8 cellular contexts compared by ENCODE assay signal in the genomic region with DNA sequence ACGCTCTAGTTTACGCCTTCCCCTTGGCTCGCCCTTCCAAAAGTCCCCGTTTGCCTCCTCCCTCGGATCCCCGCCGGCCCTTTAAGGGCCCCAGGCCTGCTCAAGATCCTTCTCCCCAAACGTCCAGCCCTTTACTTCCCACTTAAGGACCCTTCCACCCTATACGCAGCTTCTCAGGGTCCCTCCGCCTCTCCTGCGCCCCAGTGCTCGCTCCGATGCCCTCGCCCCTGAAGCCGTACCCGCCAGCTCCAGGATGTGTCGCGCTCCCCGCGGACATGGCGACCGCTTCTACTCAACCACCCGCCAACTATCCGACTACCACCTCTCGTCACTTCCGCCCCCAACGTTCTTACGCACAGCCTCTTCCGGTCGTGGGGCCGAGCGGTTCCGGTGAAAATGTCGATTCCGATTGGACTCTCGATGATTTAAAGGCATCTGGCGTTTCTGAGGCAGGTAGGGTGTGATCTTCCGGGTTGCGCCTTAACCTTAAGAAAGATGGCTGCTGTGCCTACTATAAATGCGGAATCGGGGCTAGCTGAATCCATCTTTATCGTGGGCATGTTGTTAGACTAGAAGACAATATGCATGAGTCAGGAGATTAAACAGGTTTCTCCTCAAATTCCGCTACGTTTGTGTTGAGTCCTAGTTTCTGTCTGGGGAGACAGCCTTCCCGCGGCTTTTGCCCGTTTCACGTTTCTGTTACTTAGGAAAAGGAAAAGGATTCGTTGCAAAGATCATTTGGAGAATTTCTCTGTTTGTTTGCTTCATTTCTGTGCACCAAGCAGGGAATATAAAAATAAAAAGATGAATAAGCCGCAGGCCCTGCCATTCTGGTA. TPM values are rescaled to one million over a fixed set of nuclear protein-coding genes. Genes with fewer than 3 reads are reported as not detected.
DNase-seq lines count a peak whose midpoint lies in the region; FAIRE-seq and TF ChIP-seq lines count a peak whose summit lies in the region.

A gene (minus strand): TSS at position 317 of the 836 bp plus-strand sequence. CDS start 40 bp downstream, at position 277.

- no peaks in the 10 kb centered on the region for H3F3A ChIP-seq in Loucy (ENCODE audit: low read depth)
- H3F3A ChIP-seq in neural cell (ENCODE audit: insufficient read depth, low read length, poor library complexity, severe bottlenecking): no peaks in the 10 kb centered on the region

- H3K27me3 ChIP-seq in Loucy (ENCODE audit: insufficient read depth, low read length, poor library complexity, severe bottlenecking) (no peaks in the 10 kb centered on the region), neural cell (ENCODE audit: insufficient read depth, low read depth, low read length) (no peaks in the 10 kb centered on the region), stomach smooth muscle (ENCODE audit: control insufficient read depth in 1 of 2, insufficient read depth in 2 of 2, low read length in 2 of 2) (no peaks in the 10 kb centered on the region)

- peaks cover 26% of the 10 kb centered on the region for H3K36me3 ChIP-seq in ES-I3 (ENCODE audit: insufficient read depth, low read length)
- H3K36me3 ChIP-seq in Loucy (ENCODE audit: insufficient read depth, low read length): peaks cover 3% of the 10 kb centered on the region
- H3K36me3 ChIP-seq in neural cell (ENCODE audit: insufficient read depth, low read length): no peaks in the 10 kb centered on the region
- H3K36me3 ChIP-seq in stomach smooth muscle (ENCODE audit: control insufficient read depth in 2 of 2, insufficient read depth in 2 of 2, low read length in 2 of 2): peaks cover 12 to 16% of the 10 kb centered on the region in 2 donors

- H3K9me3 ChIP-seq in ES-I3 (ENCODE audit: control insufficient read depth, insufficient read depth, low read length) (no peaks in the 10 kb centered on the region), Loucy (ENCODE audit: insufficient read depth, low read depth, low read length) (no peaks in the 10 kb centered on the region), neural cell (ENCODE audit: low read length) (no peaks in the 10 kb centered on the region), stomach smooth muscle (ENCODE audit: control insufficient read depth in 2 of 2, low read length in 2 of 2) (no peaks in the 10 kb centered on the region)

- FAIRE-seq in H54 (lab: Jason Lieb, UNC): peak; percentile 60

- H3K4me3 ChIP-seq in Loucy (ENCODE audit: low read length, poor library complexity, severe bottlenecking): peak within 1 kb of the TSS; percentile 94
- peak within 1 kb of the TSS; percentile 72 for H3K4me3 ChIP-seq in neural cell (ENCODE audit: low read length)
- peak within 1 kb of the TSS; percentile 71 to 99 for H3K4me3 ChIP-seq in stomach smooth muscle (ENCODE audit: low read length in 2 of 2)

- peak; percentile 99 for TF ChIP-seq POLR2A in H54 (IDR thresholded peaks at IDR 0.05; ENCODE audit: low read depth, low read length)
- TF ChIP-seq POLR2A in Raji (IDR thresholded peaks at IDR 0.05; ENCODE audit: insufficient read depth, low read depth, low read length): peak; percentile 98

- H4K20me1 ChIP-seq in Loucy (ENCODE audit: insufficient read depth, low read length, poor library complexity, severe bottlenecking) (peaks cover 45% of the 10 kb centered on the region), neural cell (ENCODE audit: insufficient read depth) (no peaks in the 10 kb centered on the region)

- DNase-seq in H54 (ENCODE audit: insufficient read length, low spot score) (peak; percentile 88), fibroblast of the conjunctiva (ENCODE audit: low read depth) (peak; percentile 98)
- peak; percentile 91 for DNase-seq in activated T-helper 9 cell treated with anti-CD3 and anti-CD28 coated beads, Interleukin-2, amount 50 U/mL, for 16 hours (ENCODE audit: low read depth)

- TF ChIP-seq EP300 in neural cell (conservative IDR thresholded peaks at IDR 0.05; ENCODE audit: poor library complexity, severe bottlenecking): peak; percentile 57

- H3K9me2 ChIP-seq in Loucy (replicated peaks; ENCODE audit: low read depth, low read length) (no peaks in the 10 kb centered on the region), neural cell (ENCODE audit: insufficient read depth, low read length) (no peaks in the 10 kb centered on the region)

- peak; percentile 54 for TF ChIP-seq RAD21 in neural cell (conservative IDR thresholded peaks at IDR 0.05)

- H2AFZ ChIP-seq in Loucy (ENCODE audit: low read length): peak within 1 kb of the TSS; percentile 62
- peak within 1 kb of the TSS; percentile 70 for H2AFZ ChIP-seq in neural cell (ENCODE audit: low read depth, low read length)

- peak within 1 kb of the TSS; percentile 93 for H3K27ac ChIP-seq in neural cell (ENCODE audit: low read length)
- peak within 1 kb of the TSS; percentile 95 for H3K27ac ChIP-seq in stomach smooth muscle (ENCODE audit: low read length)

- H3K79me2 ChIP-seq in Loucy (ENCODE audit: insufficient read depth, low read length) (peaks cover 47% of the 10 kb centered on the region), neural cell (replicated peaks; ENCODE audit: insufficient read depth, low read length) (peaks cover 44% of the 10 kb centered on the region)

- TF ChIP-seq CTCF in Loucy (conservative IDR thresholded peaks at IDR 0.05; ENCODE audit: low read length): no peak
- TF ChIP-seq CTCF in neural cell (IDR thresholded peaks at IDR 0.05; ENCODE audit: poor library complexity, severe bottlenecking): peak; percentile 55

- H3K9ac ChIP-seq in ES-I3 (ENCODE audit: low read depth, low read length): peak within 1 kb of the TSS; percentile 93
- H3K9ac ChIP-seq in Loucy (ENCODE audit: low read depth, low read length, poor library complexity, severe bottlenecking): peak within 1 kb of the TSS; percentile 97
- peak within 1 kb of the TSS; percentile 94 for H3K9ac ChIP-seq in neural cell (ENCODE audit: low read length)
- H3K9ac ChIP-seq in stomach smooth muscle (ENCODE audit: low read length in 2 of 2): peak within 1 kb of the TSS; percentile 96 to 99

- H3K4me1 ChIP-seq in ES-I3 (ENCODE audit: insufficient read depth, low read length) (peaks cover 14% of the 10 kb centered on the region), Loucy (ENCODE audit: insufficient read depth, low read length, poor library complexity, severe bottlenecking) (peaks cover 30% of the 10 kb centered on the region), stomach smooth muscle (ENCODE audit: control insufficient read depth, insufficient read depth, low read length) (peaks cover 37% of the 10 kb centered on the region)

- H3K4me2 ChIP-seq in Loucy (ENCODE audit: low read depth, low read length, poor library complexity, severe bottlenecking) (peak within 1 kb of the TSS; percentile 88), neural cell (ENCODE audit: low read length) (peak within 1 kb of the TSS; percentile 96)

TF ChIP-seq in neural cell, 6 proteins besides CTCF, POLR2A, EP300 and RAD21:
- no peak for TF ChIP-seq EZH2 (IDR thresholded peaks at IDR 0.05; ENCODE audit: borderline replicate concordance, insufficient read depth, low read length, poor library complexity, severe bottlenecking)
- TF ChIP-seq SMC3 (conservative IDR thresholded peaks at IDR 0.05; ENCODE audit: poor library complexity): peak; percentile 56
- peak; percentile 90 for TF ChIP-seq MXI1 (conservative IDR thresholded peaks at IDR 0.05; ENCODE audit: poor library complexity, severe bottlenecking)
- peak; percentile 100 for TF ChIP-seq POLR2AphosphoS5 (IDR thresholded peaks at IDR 0.05)
- TF ChIP-seq TAF1 (IDR thresholded peaks at IDR 0.05; ENCODE audit: low read depth): no peak
- TF ChIP-seq, protein P1, sequence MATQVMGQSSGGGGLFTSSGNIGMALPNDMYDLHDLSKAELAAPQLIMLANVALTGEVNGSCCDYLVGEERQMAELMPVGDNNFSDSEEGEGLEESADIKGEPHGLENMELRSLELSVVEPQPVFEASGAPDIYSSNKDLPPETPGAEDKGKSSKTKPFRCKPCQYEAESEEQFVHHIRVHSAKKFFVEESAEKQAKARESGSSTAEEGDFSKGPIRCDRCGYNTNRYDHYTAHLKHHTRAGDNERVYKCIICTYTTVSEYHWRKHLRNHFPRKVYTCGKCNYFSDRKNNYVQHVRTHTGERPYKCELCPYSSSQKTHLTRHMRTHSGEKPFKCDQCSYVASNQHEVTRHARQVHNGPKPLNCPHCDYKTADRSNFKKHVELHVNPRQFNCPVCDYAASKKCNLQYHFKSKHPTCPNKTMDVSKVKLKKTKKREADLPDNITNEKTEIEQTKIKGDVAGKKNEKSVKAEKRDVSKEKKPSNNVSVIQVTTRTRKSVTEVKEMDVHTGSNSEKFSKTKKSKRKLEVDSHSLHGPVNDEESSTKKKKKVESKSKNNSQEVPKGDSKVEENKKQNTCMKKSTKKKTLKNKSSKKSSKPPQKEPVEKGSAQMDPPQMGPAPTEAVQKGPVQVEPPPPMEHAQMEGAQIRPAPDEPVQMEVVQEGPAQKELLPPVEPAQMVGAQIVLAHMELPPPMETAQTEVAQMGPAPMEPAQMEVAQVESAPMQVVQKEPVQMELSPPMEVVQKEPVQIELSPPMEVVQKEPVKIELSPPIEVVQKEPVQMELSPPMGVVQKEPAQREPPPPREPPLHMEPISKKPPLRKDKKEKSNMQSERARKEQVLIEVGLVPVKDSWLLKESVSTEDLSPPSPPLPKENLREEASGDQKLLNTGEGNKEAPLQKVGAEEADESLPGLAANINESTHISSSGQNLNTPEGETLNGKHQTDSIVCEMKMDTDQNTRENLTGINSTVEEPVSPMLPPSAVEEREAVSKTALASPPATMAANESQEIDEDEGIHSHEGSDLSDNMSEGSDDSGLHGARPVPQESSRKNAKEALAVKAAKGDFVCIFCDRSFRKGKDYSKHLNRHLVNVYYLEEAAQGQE (IDR thresholded peaks at IDR 0.05; ENCODE audit: borderline replicate concordance): peak; percentile 92
TF ChIP-seq in neural cell: peak in this region for 4.

RNA-seq across cellular contexts. Expression of the gene that starts here (rescaled TPM):
- polyA plus RNA-seq in neural cell: 84.8 and 97.1 TPM in 2 replicates
- polyA minus RNA-seq in neural cell: 48.5 and 63.7 TPM in 2 replicates

Comparison
In these comparisons a context has a peak if more than half of its experiments do, and no peak if none do; other contexts are left out.
1. Peak in every context shown above with its lines: DNase-seq, H3K4me3 ChIP-seq and H3K27ac ChIP-seq.